Comparison of ENCODE assay signal across 10 cellular contexts in genomic region chr21:42465008-42465878, GRCh38. TPM values are rescaled to one million over a fixed set of nuclear protein-coding genes. Genes with fewer than 3 reads are reported as not detected.
DNase-seq lines count a peak whose midpoint lies in the region; ATAC-seq, FAIRE-seq and TF ChIP-seq lines count a peak whose summit lies in the region.
"Had no signal": no experiment of that assay in that cellular context is flagged by ENCODE, and none has a peak within 500 bp of the region (broad histone marks: within the 10 kb centered on the region; RNA-seq: fewer than 3 reads in every experiment).

No MANE protein-coding gene starts in this region.

- H3K36me3 Mint-ChIP-seq in activated CD8-positive, alpha-beta memory T cell treated with anti-CD3 and anti-CD28 coated beads, Interleukin-2, amount 10 ng/mL, durations not matched to agents 7 days and 5 days = no peaks in the 10 kb centered on the region
- H3K36me3 Mint-ChIP-seq in nephron (ENCODE audit: low read depth) = no peaks in the 10 kb centered on the region

- no peak for TF ChIP-seq CTCF in nephron (IDR thresholded peaks at IDR 0.05; ENCODE audit: unreplicated experiment in 3 of 3)

- no peaks in the 10 kb centered on the region for H3K9me3 Mint-ChIP-seq in activated CD8-positive, alpha-beta memory T cell treated with anti-CD3 and anti-CD28 coated beads, Interleukin-2, amount 10 ng/mL, durations not matched to agents 7 days and 5 days (ENCODE audit: low read depth)
- no peaks in the 10 kb centered on the region for H3K9me3 Mint-ChIP-seq in nephron

- peaks cover 50% of the 10 kb centered on the region for H3K4me1 Mint-ChIP-seq in activated CD8-positive, alpha-beta memory T cell treated with anti-CD3 and anti-CD28 coated beads, Interleukin-2, amount 10 ng/mL, durations not matched to agents 7 days and 5 days
- H3K4me1 Mint-ChIP-seq in nephron = peaks cover 45% of the 10 kb centered on the region

- peak; percentile 97 for FAIRE-seq in GM18507 (lab: Jason Lieb, UNC)

- H3K4me3 Mint-ChIP-seq in activated CD8-positive, alpha-beta memory T cell treated with anti-CD3 and anti-CD28 coated beads, Interleukin-2, amount 10 ng/mL, durations not matched to agents 7 days and 5 days = no peak overlapping the region
- H3K4me3 Mint-ChIP-seq in nephron = no peak overlapping the region

- ATAC-seq in HG03196 (IDR thresholded peaks at IDR 0.05; ENCODE audit: unreplicated experiment) = peak; percentile 33
- ATAC-seq in activated CD8-positive, alpha-beta memory T cell treated with anti-CD3 and anti-CD28 coated beads, Interleukin-2, amount 10 ng/mL, durations not matched to agents 7 days and 5 days = no peak

- DNase-seq in GM18507 (ENCODE audit: extremely low spot score, insufficient read length, low read depth) (no peak), NCI-H2107 treated with DMSO at 0.1 percent for 48 hours (lab: John Stamatoyannopoulos, UW; ENCODE audit: unreplicated experiment) (no peak), posterior vena cava (ENCODE audit: low spot score) (no peak), GOT3 (lab: John Stamatoyannopoulos, UW) (no peak)
- DNase-seq in activated CD8-positive, alpha-beta memory T cell treated with anti-CD3 and anti-CD28 coated beads, Interleukin-2, amount 10 ng/mL, durations not matched to agents 7 days and 5 days = no peak
- no peak for DNase-seq in effector CD4-positive, alpha-beta T cell
- DNase-seq: spleen had no signal

- H3K27me3 Mint-ChIP-seq in activated CD8-positive, alpha-beta memory T cell treated with anti-CD3 and anti-CD28 coated beads, Interleukin-2, amount 10 ng/mL, durations not matched to agents 7 days and 5 days = peaks cover 4% of the 10 kb centered on the region
- peaks cover 17% of the 10 kb centered on the region for H3K27me3 Mint-ChIP-seq in nephron (ENCODE audit: low read depth)

- intact Hi-C loops in posterior vena cava (cut with DNase I) = no loop called here

- peak overlapping the region; percentile 30 for H3K27ac Mint-ChIP-seq in activated CD8-positive, alpha-beta memory T cell treated with anti-CD3 and anti-CD28 coated beads, Interleukin-2, amount 10 ng/mL, durations not matched to agents 7 days and 5 days
- peak overlapping the region; percentile 70 to 87 (median 70) for H3K27ac Mint-ChIP-seq in nephron

- CTCF ChIA-PET in activated CD8-positive, alpha-beta memory T cell treated with anti-CD3 and anti-CD28 coated beads, Interleukin-2, amount 10 ng/mL, durations not matched to agents 7 days and 5 days (lab: Charles Lee) = interaction anchor here (1.5 to 3.2 kb wide), 2 partner anchors 9 to 15 kb away, joined by 3 to 15 read pairs; no protein-coding TSS in a partner anchor

RNA-seq across cellular contexts. Expression of gene RSPH1, which starts 30.8 kb away (rescaled TPM):
- total RNA-seq in activated CD8-positive, alpha-beta memory T cell treated with anti-CD3 and anti-CD28 coated beads, Interleukin-2, amount 10 ng/mL, durations not matched to agents 7 days and 5 days = not detected
- under 1 TPM in 1 of 2 donors, not detected in 1; 0.19 TPM for total RNA-seq in posterior vena cava
- total RNA-seq: fibroblast of lung had no signal

RNA-seq across cellular contexts. Expression of gene SLC37A1, which starts 48.4 kb away (rescaled TPM):
- 10 to 100 TPM; 14.0 to 14.8 TPM for total RNA-seq in activated CD8-positive, alpha-beta memory T cell treated with anti-CD3 and anti-CD28 coated beads, Interleukin-2, amount 10 ng/mL, durations not matched to agents 7 days and 5 days
- total RNA-seq in posterior vena cava = 1 to 10 TPM; 5.2 to 6.0 TPM
